ENCODE assay signal across 8 cellular contexts in the genomic region with DNA sequence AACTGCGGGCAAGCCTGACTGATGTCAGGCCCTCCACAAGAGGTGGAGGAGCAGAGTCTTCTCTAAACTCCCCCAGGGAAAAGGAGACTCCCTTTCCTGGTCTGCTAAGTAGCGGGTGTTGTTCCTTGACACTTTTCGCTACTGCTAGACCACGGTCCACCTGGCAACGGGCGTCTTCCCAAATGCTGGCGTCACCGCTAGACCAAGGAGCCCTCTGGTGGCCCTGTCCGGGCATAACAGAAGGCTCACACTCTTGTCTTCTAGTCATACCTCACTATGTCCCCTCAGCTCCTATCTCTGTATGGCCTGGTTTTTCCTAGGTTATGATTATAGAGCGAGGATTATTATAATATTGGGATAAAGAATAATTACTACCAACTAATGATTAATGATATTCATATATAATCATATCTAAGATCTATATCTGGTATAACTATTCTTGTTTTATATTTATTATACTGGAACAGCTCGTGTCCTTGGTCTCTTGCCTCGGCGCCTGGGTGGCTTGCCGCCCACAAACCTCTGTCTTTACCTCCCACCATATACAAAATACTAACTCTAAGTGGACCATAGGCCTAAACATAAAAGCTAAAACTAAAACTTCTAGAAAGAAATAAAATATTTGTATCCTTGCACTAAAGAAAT. TPM values are rescaled to one million over a fixed set of nuclear protein-coding genes. Genes with fewer than 3 reads are reported as not detected.
DNase-seq lines count a peak whose midpoint lies in the region; ATAC-seq and TF ChIP-seq lines count a peak whose summit lies in the region.
"Not testable (repeated sequence)": the region's sequence is repeated elsewhere in the genome, so short reads cannot be mapped to it uniquely, and the experiment has no call there.

No MANE protein-coding gene starts in this region.

- H3K27ac Mint-ChIP-seq in memory B cell: not testable (repeated sequence)

- not testable (repeated sequence) for H3K27me3 Mint-ChIP-seq in memory B cell

- not testable (repeated sequence) for H3K9me3 Mint-ChIP-seq in memory B cell

- in situ Hi-C loops in GM13977 (cut with MboI; ENCODE audit: low pct_unique_long_range_greater_than_20kb, low sequenced_read_pairs, unreplicated experiment): loop anchor here (25.0 kb wide), 1 partner anchor 224 kb away; a partner anchor contains a TSS
- in situ Hi-C loops in astrocyte of the cerebellum (cut with HindIII; ENCODE audit: low sequenced_read_pairs): not testable (repeated sequence)

- not testable (repeated sequence) for H3K4me1 Mint-ChIP-seq in memory B cell

- not testable (repeated sequence) for H3K4me3 ChIP-seq in AG10803 (ENCODE audit: low read length); astrocyte of the cerebellum (ENCODE audit: low read depth, low read length)

- not testable (repeated sequence) for H3K27me3 ChIP-seq in foreskin keratinocyte

- DNase-seq in AG10803 (ENCODE audit: low read depth) (peak; percentile 33), NCI-H526 (lab: John Stamatoyannopoulos, UW) (peak; percentile 1 to 47), astrocyte of the cerebellum (ENCODE audit: low read depth) (peak; percentile 1), foreskin keratinocyte (peak in 1 of 2 donors; percentile 9), memory B cell (ENCODE audit: low spot score in 2 of 2) (peak; percentile 9 to 16)
- DNase-seq in GM13977 (ENCODE audit: low spot score): not testable (repeated sequence)
- DNase-seq in stimulated activated CD4-positive, alpha-beta T cell treated with anti-CD3 and anti-CD28 coated beads, Interleukin-15, amount 100 ng/mL, for 24 hours: peak; percentile 46

- not testable (repeated sequence) for H3K4me1 ChIP-seq in foreskin keratinocyte

- H3K36me3 Mint-ChIP-seq in memory B cell: peaks cover 24% of the 10 kb centered on the region

- ATAC-seq in foreskin keratinocyte; memory B cell (ENCODE audit: low read depth): not testable (repeated sequence)

- H3K27ac ChIP-seq in VCaP, foreskin keratinocyte: not testable (repeated sequence)

- TF ChIP-seq CTCF in AG10803 (conservative IDR thresholded peaks at IDR 0.05; ENCODE audit: low read length) (peak; percentile 54), GM13977 (IDR thresholded peaks at IDR 0.05; ENCODE audit: extremely low read depth, insufficient read depth, missing control alignments) (peak; percentile 40), VCaP (conservative IDR thresholded peaks at IDR 0.05) (peak; percentile 85), astrocyte of the cerebellum (IDR thresholded peaks at IDR 0.05; ENCODE audit: low read depth, low read length, missing control alignments) (peak; percentile 39), foreskin keratinocyte (conservative IDR thresholded peaks at IDR 0.05) (peak; percentile 66)

- H3K4me3 Mint-ChIP-seq in memory B cell: not testable (repeated sequence)

RNA-seq across cellular contexts. Expression of a gene that starts 27.7 kb away (rescaled TPM):
- 3.0 TPM in 2 replicates for total RNA-seq in foreskin keratinocyte
- polyA plus RNA-seq in foreskin keratinocyte: 3.8 and 4.5 TPM in 2 replicates

RNA-seq across cellular contexts. Expression of a gene that starts 54.2 kb away (rescaled TPM):
- total RNA-seq in foreskin keratinocyte: 19.5 and 20.4 TPM in 2 replicates
- polyA plus RNA-seq in foreskin keratinocyte: 18.1 and 27.6 TPM in 2 replicates

RNA-seq across cellular contexts. Expression of a gene that starts 58.6 kb away (rescaled TPM):
- 48.3 and 49.0 TPM in 2 replicates for total RNA-seq in foreskin keratinocyte
- polyA plus RNA-seq in foreskin keratinocyte: 12.5 and 15.7 TPM in 2 replicates
